ENCODE assay signal across 23 cellular contexts in genomic region chr6:54391577-54391976, GRCh38.
"Had no signal": no experiment of that assay in that cellular context is flagged by ENCODE, and none has a peak within 500 bp of the region (broad histone marks: within the 10 kb centered on the region; RNA-seq: fewer than 3 reads in every experiment).

No MANE protein-coding gene starts in this region.

- DNase-seq: hippocampal formation; kidney; left ventricle myocardium inferior; mesendoderm; naive B cell; natural killer cell; nephron progenitor cell; ovary; right lobe of liver; stimulated activated CD4-positive, alpha-beta T cell treated with anti-CD3 and anti-CD28 coated beads, Interleukin-12 subunit alpha, Interleukin-12 subunit beta, amount 100 ng/mL, for 4 hours; stimulated activated CD4-positive, alpha-beta T cell treated with anti-CD3 and anti-CD28 coated beads, Interleukin-15, amount 100 ng/mL, for 24 hours; stimulated activated CD4-positive, alpha-beta T cell treated with anti-CD3 and anti-CD28 coated beads, Interleukin-2, amount 100 ng/mL, for 24 hours; stimulated activated CD4-positive, alpha-beta T cell treated with anti-CD3 and anti-CD28 coated beads, Interleukin-4, amount 100 ng/mL, for 1 hour; stimulated activated naive B cell treated with anti-CD40 and anti-IgM and Interleukin-4, amounts not matched to agents 10 μg/mL and 1 μg/mL and 100 μg/mL, for 72 hours; stimulated activated naive CD8-positive, alpha-beta T cell treated with anti-CD3 and anti-CD28 coated beads, Interleukin-15, Interleukin-2, amounts not matched to agents 100 U/mL and 50 U/mL, for 24 hours; stomach; testis; thyroid gland; transverse colon; upper lobe of left lung had no signal

- H3K27me3 ChIP-seq: ovary, right atrium auricular region, right lobe of liver, stomach, testis, thyroid gland, transverse colon, upper lobe of left lung, vagina had no signal

- ATAC-seq: natural killer cell; right lobe of liver; stimulated activated naive B cell treated with anti-CD40 and anti-IgM and Interleukin-4, amounts not matched to agents 10 μg/mL and 1 μg/mL and 100 μg/mL, for 72 hours; stimulated activated naive CD8-positive, alpha-beta T cell treated with anti-CD3 and anti-CD28 coated beads, Interleukin-15, Interleukin-2, amounts not matched to agents 100 U/mL and 50 U/mL, for 24 hours had no signal

- H3K27ac ChIP-seq: left ventricle myocardium inferior, ovary, right atrium auricular region, right lobe of liver, stomach, testis, thyroid gland, transverse colon, upper lobe of left lung, vagina had no signal

- H3K4me1 ChIP-seq: left ventricle myocardium inferior, right atrium auricular region, right lobe of liver, stomach, testis, thyroid gland, transverse colon, upper lobe of left lung, vagina had no signal

- H3K9me3 ChIP-seq: ovary, right lobe of liver, stomach, testis, thyroid gland, transverse colon, upper lobe of left lung, vagina had no signal

- FAIRE-seq: kidney had no signal

- H3K36me3 ChIP-seq: left ventricle myocardium inferior, ovary, right atrium auricular region, right lobe of liver, stomach, thyroid gland, transverse colon, upper lobe of left lung, vagina had no signal

- H3K4me3 ChIP-seq: left ventricle myocardium inferior, lung, ovary, right atrium auricular region, right lobe of liver, stomach, testis, thyroid gland, transverse colon, upper lobe of left lung, vagina had no signal
